In the genomic region with DNA sequence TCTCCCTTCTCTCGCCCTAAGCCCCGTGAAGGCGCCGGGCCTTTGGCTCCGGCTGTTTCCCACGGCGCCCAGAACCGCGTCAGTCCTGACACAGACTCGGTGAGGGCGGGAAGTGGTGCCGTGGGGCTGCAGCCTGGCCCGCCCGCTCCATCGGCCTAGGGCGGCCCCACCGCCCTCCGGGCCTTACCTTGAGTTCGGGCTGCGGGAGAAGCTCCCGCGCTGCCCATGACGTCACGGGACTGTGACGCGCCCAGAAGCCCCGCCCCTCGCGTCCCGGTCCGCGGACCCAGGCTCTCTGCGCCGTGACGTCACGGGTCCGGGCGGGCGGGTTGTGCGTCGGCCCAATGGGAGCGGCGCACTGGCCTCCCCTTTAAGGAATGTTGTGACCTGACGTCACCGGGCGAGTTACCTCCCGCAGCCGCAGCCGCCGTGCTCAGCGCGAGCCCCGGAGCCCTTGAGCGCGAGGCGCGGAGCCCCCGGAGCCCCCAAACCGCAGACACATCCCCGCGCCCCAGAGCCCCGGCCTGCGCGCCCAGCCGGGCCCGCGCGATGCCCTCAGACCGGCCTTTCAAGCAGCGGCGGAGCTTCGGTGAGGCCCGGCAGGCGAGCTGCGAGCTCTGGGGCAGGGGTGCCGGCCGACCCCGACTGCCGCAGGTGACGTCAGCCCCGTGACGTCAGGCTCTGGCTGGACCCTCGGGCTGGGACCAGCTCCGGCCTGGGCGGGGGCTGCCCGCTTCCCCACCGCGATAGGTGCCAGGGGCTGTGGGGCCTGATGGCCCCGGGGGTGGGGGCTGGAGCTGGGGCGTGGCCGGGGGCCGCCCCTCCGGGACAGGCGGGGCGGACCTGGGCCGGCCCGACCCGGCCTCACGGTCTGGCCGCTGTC, we compare ENCODE assay signal across 8 cellular contexts. TPM values are rescaled to one million over a fixed set of nuclear protein-coding genes. Genes with fewer than 3 reads are reported as not detected.
DNase-seq lines count a peak whose midpoint lies in the region; ATAC-seq and TF ChIP-seq lines count a peak whose summit lies in the region.

A gene (plus strand): TSS at position 399 of the 883 bp plus-strand sequence. CDS start 151 bp downstream, at position 550.

- no peaks in the 10 kb centered on the region for H3K27me3 ChIP-seq in layer of hippocampus (ENCODE audit: control insufficient read depth, insufficient read depth, low read length)

- H3K27ac ChIP-seq in coronary artery (peak within 1 kb of the TSS; percentile 92 to 98), layer of hippocampus (ENCODE audit: low read depth, low read length) (peak within 1 kb of the TSS; percentile 91)

- ATAC-seq in GM19025 (IDR thresholded peaks at IDR 0.05; ENCODE audit: low read depth, unreplicated experiment) (peak; percentile 76), GM18517 (IDR thresholded peaks at IDR 0.05; ENCODE audit: unreplicated experiment) (no peak)

- DNase-seq in A172 (ENCODE audit: low spot score) (peak; percentile 89), MV-4-11 (lab: John Stamatoyannopoulos, UW) (peak; percentile 78), coronary artery (ENCODE audit: low spot score) (peak; percentile 96)
- peak; percentile 83 to 90 for DNase-seq in activated CD4-positive, alpha-beta T cell treated with anti-CD3 and anti-CD28 coated beads, Interleukin-2, amount 50 U/mL, for 24 hours (ENCODE audit: low read depth in 1 of 2, low spot score in 1 of 2)
- DNase-seq in stimulated activated CD4-positive, alpha-beta T cell treated with anti-CD3 and anti-CD28 coated beads, Interleukin-15, amount 100 ng/mL, for 24 hours: peak; percentile 92

- no peak for TF ChIP-seq CTCF in coronary artery (IDR thresholded peaks at IDR 0.05)

- H3K4me3 ChIP-seq in coronary artery: peak within 1 kb of the TSS; percentile 76

RNA-seq across cellular contexts. Expression of the gene that starts here (rescaled TPM):
- 27.6 and 46.1 TPM in 2 replicates for total RNA-seq in A172 (2014; rRNA removed; shearing (Covaris generic))
